In genomic region chr16:20879175-20880053, GRCh38 we compare ENCODE assay signal across 7 cellular contexts. TPM values are rescaled to one million over a fixed set of nuclear protein-coding genes. Genes with fewer than 3 reads are reported as not detected.
DNase-seq lines count a peak whose midpoint lies in the region; ATAC-seq, FAIRE-seq and TF ChIP-seq lines count a peak whose summit lies in the region.

No MANE protein-coding gene starts in this region.

- peaks cover 5% of the 10 kb centered on the region for H3K36me3 Mint-ChIP-seq in neural progenitor cell

- DNase-seq in RCC 7860 (ENCODE audit: low spot score) (peak; percentile 62), fibroblast of peridontal ligament (ENCODE audit: extremely low read depth) (peak; percentile 47), neural progenitor cell (ENCODE audit: low spot score) (no peak), DMS79 (lab: John Stamatoyannopoulos, UW) (no peak)
- no peak for DNase-seq in activated naive CD4-positive, alpha-beta T cell treated with Interleukin-2 at 50 U/mL for 16 hours

- H3K4me2 ChIP-seq in neural progenitor cell: no peak overlapping the region

- H2AFZ ChIP-seq in neural progenitor cell (replicated peaks): no peak overlapping the region

- H3K4me1 Mint-ChIP-seq in neural progenitor cell: peaks cover 16% of the 10 kb centered on the region

- H3K9me3 Mint-ChIP-seq in neural progenitor cell: no peaks in the 10 kb centered on the region

- H3K4me1 ChIP-seq in stomach smooth muscle (ENCODE audit: control insufficient read depth, insufficient read depth, low read length): peaks cover 8% of the 10 kb centered on the region
- H3K4me1 ChIP-seq in neural progenitor cell: peaks cover 6% of the 10 kb centered on the region

- peak overlapping the region in 1 of 2 donors; percentile 24 for H3K4me3 ChIP-seq in stomach smooth muscle (ENCODE audit: low read length in 2 of 2)
- H3K4me3 ChIP-seq in neural progenitor cell: no peak overlapping the region

- H3K36me3 ChIP-seq in stomach smooth muscle (ENCODE audit: control insufficient read depth in 2 of 2, insufficient read depth in 2 of 2, low read length in 2 of 2) (no peaks in the 10 kb centered on the region), neural progenitor cell (no peaks in the 10 kb centered on the region)

- no peaks in the 10 kb centered on the region for H3K27me3 Mint-ChIP-seq in neural progenitor cell (ENCODE audit: insufficient read depth, low read depth)

- no peaks in the 10 kb centered on the region for H3K9me3 ChIP-seq in stomach smooth muscle (ENCODE audit: control insufficient read depth in 2 of 2, low read length in 2 of 2)
- no peaks in the 10 kb centered on the region for H3K9me3 ChIP-seq in neural progenitor cell (ENCODE audit: low read depth)

- peak; percentile 38 for ATAC-seq in GM21390 (IDR thresholded peaks at IDR 0.05; ENCODE audit: unreplicated experiment)

- peak; percentile 88 for FAIRE-seq in RCC 7860 (lab: Jason Lieb, UNC)

- TF ChIP-seq CTCF in neural progenitor cell (IDR thresholded peaks at IDR 0.05): no peak

- H3K27me3 ChIP-seq in stomach smooth muscle (ENCODE audit: control insufficient read depth in 1 of 2, insufficient read depth in 2 of 2, low read length in 2 of 2) (no peaks in the 10 kb centered on the region), neural progenitor cell (no peaks in the 10 kb centered on the region)

- H3K27ac ChIP-seq in stomach smooth muscle (ENCODE audit: low read length) (peak overlapping the region; percentile 19), neural progenitor cell (no peak overlapping the region)

- H3K4me3 Mint-ChIP-seq in neural progenitor cell: no peak overlapping the region

- H3K79me2 ChIP-seq in neural progenitor cell (ENCODE audit: low read depth): peaks cover 83% of the 10 kb centered on the region

- no peak overlapping the region for H3K27ac Mint-ChIP-seq in neural progenitor cell

- H4K20me1 ChIP-seq in neural progenitor cell (ENCODE audit: low read depth): peaks cover 9% of the 10 kb centered on the region

- H3K9ac ChIP-seq in stomach smooth muscle (ENCODE audit: low read length in 2 of 2) (no peak overlapping the region), neural progenitor cell (no peak overlapping the region)

- no peaks in the 10 kb centered on the region for H3F3A ChIP-seq in neural progenitor cell (ENCODE audit: low read depth)

RNA-seq across cellular contexts. Expression of gene DCUN1D3, which starts 20.7 kb away (rescaled TPM):
- total RNA-seq in neural progenitor cell (ENCODE audit: low replicate concordance): 15.4 and 18.2 TPM in 2 replicates

RNA-seq across cellular contexts. Expression of gene LYRM1, which starts 21.2 kb away (rescaled TPM):
- 60.5 and 61.8 TPM in 2 replicates for total RNA-seq in neural progenitor cell (ENCODE audit: low replicate concordance)

Comparison
In these comparisons a context has a peak if more than half of its experiments do, and no peak if none do; other contexts are left out.
1. DNase-seq: peak in RCC 7860 (single experiment) and fibroblast of peridontal ligament (single experiment); none in neural progenitor cell (single experiment), DMS79 (single experiment) and activated naive CD4-positive, alpha-beta T cell treated with Interleukin-2 at 50 U/mL for 16 hours (single experiment).